Comparison of ENCODE assay signal across 1 cellular context in genomic region chr12:11701398-11701797, GRCh38.
TF ChIP-seq lines count a peak whose summit lies in the region.

No MANE protein-coding gene starts in this region.

TF ChIP-seq in IMR-90, 13 proteins besides CTCF, POLR2A, EP300 and RAD21 (continued from another document):
- TF ChIP-seq USF2 (IDR thresholded peaks at IDR 0.05; ENCODE audit: low read depth, low read length) (no peak), ELK1 (IDR thresholded peaks at IDR 0.05; ENCODE audit: borderline replicate concordance, low read depth, low read length) (no peak), CEBPB (IDR thresholded peaks at IDR 0.05; ENCODE audit: low read depth, low read length) (no peak), RFX5 (IDR thresholded peaks at IDR 0.05; ENCODE audit: low read depth, low read length) (no peak), SMC3 (IDR thresholded peaks at IDR 0.05; ENCODE audit: low read depth, low read length) (no peak), CHD1 (IDR thresholded peaks at IDR 0.05; ENCODE audit: low read depth, low read length) (no peak)
